In the genomic region with DNA sequence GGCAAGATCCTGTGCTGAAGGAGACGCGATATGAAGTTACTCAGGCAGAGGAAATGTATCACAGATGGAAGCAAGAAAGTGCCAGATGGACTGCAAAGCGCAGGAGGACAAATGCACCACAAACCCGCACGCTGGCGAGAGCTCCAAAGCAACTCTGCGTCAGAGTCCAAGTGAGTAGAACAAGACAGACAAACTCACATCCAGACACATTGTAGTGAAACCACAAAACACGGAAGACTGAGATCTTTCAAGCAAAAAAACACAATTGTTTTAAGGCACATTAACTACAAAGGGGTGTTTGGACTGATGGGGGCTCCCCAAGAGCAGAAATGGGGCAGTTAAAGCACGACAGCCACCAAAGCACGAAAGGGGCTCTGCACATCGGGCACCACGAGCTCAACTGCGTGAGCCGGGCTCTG, we compare ENCODE assay signal across 11 cellular contexts. TPM values are rescaled to one million over a fixed set of nuclear protein-coding genes. Genes with fewer than 3 reads are reported as not detected.
A peak's percentile ranks its signal among the peaks of the same experiment; 100 is the strongest.
DNase-seq lines count a peak whose midpoint lies in the region; ATAC-seq and TF ChIP-seq lines count a peak whose summit lies in the region.
"Had no signal": no experiment of that assay in that cellular context is flagged by ENCODE, and none has a peak within 500 bp of the region (broad histone marks: within the 10 kb centered on the region; RNA-seq: fewer than 3 reads in every experiment).

No MANE protein-coding gene starts in this region.

- H3K4me1 ChIP-seq in BLaER1 treated with 17β-estradiol and CSF1 and Interleukin-3, amounts not matched to agents 10 nM and 100 nM, result peaks cover 13 to 57% (median 53%) of the 10 kb centered on the region in 10 experiments
- H3K4me1 ChIP-seq in left lung (peaks cover 0 to 1% of the 10 kb centered on the region in 2 donors), prostate gland (replicated peaks) (no peaks in the 10 kb centered on the region)
- H3K4me1 ChIP-seq: Peyer's patch had no signal

- peaks cover 0 to 6% (median 0%) of the 10 kb centered on the region in 11 experiments; a peak in 2 of 22 replicates for H3K36me3 ChIP-seq in BLaER1 treated with 17β-estradiol and CSF1 and Interleukin-3, amounts not matched to agents 10 nM and 100 nM
- no peaks in the 10 kb centered on the region for H3K36me3 ChIP-seq in left lung
- no peaks in the 10 kb centered on the region for H3K36me3 ChIP-seq in prostate gland
- H3K36me3 ChIP-seq: Peyer's patch, stomach had no signal

- peak overlapping the region in 9 of 11 experiments; percentile 5 to 99 (median 60); a peak in 16 of 22 replicates for H3K4me2 ChIP-seq in BLaER1 treated with 17β-estradiol and CSF1 and Interleukin-3, amounts not matched to agents 10 nM and 100 nM

- intact Hi-C loops in left lung (cut with DNase I) (no loop called here), prostate gland (cut with DNase I) (no loop called here)

- TF ChIP-seq CTCF in left lung (IDR thresholded peaks at IDR 0.05), result no peak
- TF ChIP-seq CTCF in prostate gland (IDR thresholded peaks at IDR 0.05), result no peak

- no peak overlapping the region for H3K9ac ChIP-seq in BLaER1 treated with 17β-estradiol and CSF1 and Interleukin-3, amounts not matched to agents 10 nM and 100 nM

- peaks cover 6 to 67% (median 22%) of the 10 kb centered on the region in 11 experiments; a peak in 20 of 22 replicates for H3K9me3 ChIP-seq in BLaER1 treated with 17β-estradiol and CSF1 and Interleukin-3, amounts not matched to agents 10 nM and 100 nM (replicated peaks in 1 of 11)
- H3K9me3 ChIP-seq in left lung (no peaks in the 10 kb centered on the region), prostate gland (no peaks in the 10 kb centered on the region)
- H3K9me3 ChIP-seq: Peyer's patch had no signal

- H3K27me3 ChIP-seq in BLaER1 treated with 17β-estradiol and CSF1 and Interleukin-3, amounts not matched to agents 10 nM and 100 nM, result peaks cover 0 to 30% (median 0%) of the 10 kb centered on the region in 11 experiments; a peak in 6 of 22 replicates
- H3K27me3 ChIP-seq in left lung (peaks cover 0 to 31% of the 10 kb centered on the region in 2 donors), prostate gland (replicated peaks; ENCODE audit: insufficient read depth) (no peaks in the 10 kb centered on the region)
- H3K27me3 ChIP-seq: Peyer's patch had no signal

- DNase-seq in M059J (ENCODE audit: low read depth), result peak; percentile 16
- DNase-seq in cerebellar cortex (ENCODE audit: low spot score), result peak; percentile 57
- DNase-seq in left lung, result peak in 1 of 2 donors; percentile 41
- no peak for DNase-seq in prostate gland (ENCODE audit: low spot score)
- DNase-seq in NCI-H510A (lab: John Stamatoyannopoulos, UW), result no peak
- DNase-seq: Peyer's patch, stomach had no signal

- WGBS in prostate gland, result 53% methylated on average over 14 of the region's 14 CpGs

- ATAC-seq in left lung (peak; percentile 60), HG03432 (IDR thresholded peaks at IDR 0.05; ENCODE audit: unreplicated experiment) (no peak), HG03196 (IDR thresholded peaks at IDR 0.05; ENCODE audit: unreplicated experiment) (no peak)

- no peak overlapping the region for H3K27ac ChIP-seq in BLaER1 treated with 17β-estradiol and CSF1 and Interleukin-3, amounts not matched to agents 10 nM and 100 nM
- H3K27ac ChIP-seq in left lung (no peak overlapping the region), prostate gland (no peak overlapping the region)
- H3K27ac ChIP-seq: Peyer's patch, stomach had no signal

- H4K20me1 ChIP-seq in BLaER1 treated with 17β-estradiol and CSF1 and Interleukin-3, amounts not matched to agents 10 nM and 100 nM, result no peaks in the 10 kb centered on the region; a peak in 1 of 22 replicates

- TF ChIP-seq POLR2A in prostate gland (IDR thresholded peaks at IDR 0.05), result no peak

- no peak overlapping the region for H3K4me3 ChIP-seq in BLaER1 treated with 17β-estradiol and CSF1 and Interleukin-3, amounts not matched to agents 10 nM and 100 nM
- H3K4me3 ChIP-seq in left lung, result no peak overlapping the region
- H3K4me3 ChIP-seq in prostate gland, result no peak overlapping the region
- H3K4me3 ChIP-seq: Peyer's patch, stomach had no signal

RNA-seq across cellular contexts. Expression of gene NKD2, which starts 39.2 kb away (rescaled TPM):
- total RNA-seq in M059J (2014; rRNA removed; shearing (Covaris generic)), result 0.17 and 0.32 TPM in 2 replicates
- total RNA-seq in left lung (10 to 100 TPM; 31.6 to 61.5 TPM), prostate gland (10 to 100 TPM in 1 of 2 donors, 1 to 10 TPM in 1; 2.9 to 22.1 TPM)
- total RNA-seq: mononuclear cell had no signal

Comparison
In these comparisons a context has a peak if more than half of its experiments do, and no peak if none do; other contexts are left out.
1. DNase-seq: peak in M059J (single experiment) and cerebellar cortex (single experiment); none in prostate gland (single experiment) and NCI-H510A (single experiment).